5 cellular contexts compared by ENCODE assay signal in genomic region chr17:70381916-70382315, GRCh38.
DNase-seq lines count a peak whose midpoint lies in the region; ATAC-seq, FAIRE-seq and TF ChIP-seq lines count a peak whose summit lies in the region.
"Not testable (repeated sequence)": the region's sequence is repeated elsewhere in the genome, so short reads cannot be mapped to it uniquely, and the experiment has no call there.

No MANE protein-coding gene starts in this region.

- not testable (repeated sequence) for H3K27ac ChIP-seq in K562 (ENCODE audit: extremely low read depth, low read depth, low read length)
- peak overlapping the region; percentile 54 for H3K27ac ChIP-seq in parathyroid adenoma

- TF ChIP-seq RAD21 in K562 (CRISPR knock-in tag; conservative IDR thresholded peaks at IDR 0.05 in 1 of 2, IDR thresholded peaks at IDR 0.05 in 1 of 2): not testable (repeated sequence)

- TF ChIP-seq EP300 in K562 (IDR thresholded peaks at IDR 0.05; ENCODE audit: low read length): not testable (repeated sequence)

- not testable (repeated sequence) for TF ChIP-seq POLR2A in K562 (conservative IDR thresholded peaks at IDR 0.05)

- DNase-seq in K562 (ENCODE audit: extremely low read depth in 1 of 4, low spot score in 3 of 4); frontal cortex (ENCODE audit: low spot score in 2 of 2): not testable (repeated sequence)

- TF ChIP-seq CTCF in K562 (IDR thresholded peaks at IDR 0.05 in 2 of 3, conservative IDR thresholded peaks at IDR 0.05 in 1 of 3; ENCODE audit: insufficient read depth in 2 of 3, low read depth in 1 of 3, low read length in 3 of 3); parathyroid adenoma (IDR thresholded peaks at IDR 0.05): not testable (repeated sequence)

- not testable (repeated sequence) for H3K4me3 ChIP-seq in K562; parathyroid adenoma (ENCODE audit: low read depth, low read length)

- H3K9me3 ChIP-seq in K562 (replicated peaks; ENCODE audit: control insufficient read depth, insufficient read depth, low read depth, low read length); parathyroid adenoma (ENCODE audit: control insufficient read depth, low read length): not testable (repeated sequence)

- FAIRE-seq in A204.1 (lab: Jason Lieb, UNC) (peak; percentile 49), endometrium (lab: Jason Lieb, UNC) (peak; percentile 21), frontal cortex (lab: Jason Lieb, UNC) (peak; percentile 53)
- FAIRE-seq in K562 (lab: Jason Lieb, UNC): not testable (repeated sequence)

- intact Hi-C loops in K562 (cut with micrococcal nuclease): not testable (repeated sequence)

- WGBS in K562 (ENCODE audit: insufficient coverage, low coverage, missing lambda C conversion rate): 65% methylated on average over 15 of the region's 15 CpGs

- not testable (repeated sequence) for H2AFZ ChIP-seq in K562 (ENCODE audit: low read depth, low read length); parathyroid adenoma

- POLR2A ChIA-PET in K562 (lab: Yijun Ruan, JAX): not testable (repeated sequence)

- H3K9me1 ChIP-seq in K562 (ENCODE audit: control insufficient read depth, insufficient read depth, low read length): not testable (repeated sequence)

- not testable (repeated sequence) for H3K27me3 ChIP-seq in K562 (ENCODE audit: control insufficient read depth in 2 of 2, insufficient read depth in 2 of 2, low read length in 2 of 2); parathyroid adenoma (ENCODE audit: control insufficient read depth, insufficient read depth, low read length)

- not testable (repeated sequence) for H4K20me1 ChIP-seq in K562 (replicated peaks; ENCODE audit: control insufficient read depth, insufficient read depth, low read length)

- H3K4me1 ChIP-seq in K562 (replicated peaks in 1 of 2; ENCODE audit: control insufficient read depth in 2 of 2, insufficient read depth in 2 of 2, low read length in 2 of 2): not testable (repeated sequence)
- peaks cover 20% of the 10 kb centered on the region for H3K4me1 ChIP-seq in parathyroid adenoma

- not testable (repeated sequence) for ATAC-seq in K562

- H3K36me3 ChIP-seq in K562 (ENCODE audit: control insufficient read depth, insufficient read depth, low read length); parathyroid adenoma (ENCODE audit: control insufficient read depth, insufficient read depth, low read length): not testable (repeated sequence)

- H3K9ac ChIP-seq in K562 (ENCODE audit: insufficient read depth in 1 of 2, low read depth in 2 of 2, low read length in 2 of 2); parathyroid adenoma: not testable (repeated sequence)

- H3K4me2 ChIP-seq in K562 (ENCODE audit: insufficient read depth, low read length); parathyroid adenoma (ENCODE audit: low read length): not testable (repeated sequence)

- H3K79me2 ChIP-seq in K562 (ENCODE audit: control insufficient read depth, insufficient read depth, low read length); parathyroid adenoma: not testable (repeated sequence)

- in situ Hi-C loops in K562 (cut with MboI): not testable (repeated sequence)

- not testable (repeated sequence) for BruUV-seq in K562 (replicated peaks; lab: Mats Ljungman, UMichigan)

- CTCF ChIA-PET in K562 (lab: Yijun Ruan, JAX; ENCODE audit: low intra/inter-chr PET ratio): not testable (repeated sequence)

TF ChIP-seq in K562, 482 proteins besides CTCF, POLR2A, EP300 and RAD21:
- TF ChIP-seq NFIX (CRISPR knock-in tag; IDR thresholded peaks at IDR 0.05; ENCODE audit: low read depth) (peak; percentile 69), ZBTB11 (CRISPR knock-in tag; IDR thresholded peaks at IDR 0.05) (0 out of 6 replicates have a peak, but pooled peaks of 1 of the 3 experiments have one; percentile 43), ZNF277 (CRISPR knock-in tag; IDR thresholded peaks at IDR 0.05; ENCODE audit: borderline replicate concordance) (peak; percentile 39; the same call in 1 of the 2 replicates), ZNF408 (CRISPR knock-in tag; IDR thresholded peaks at IDR 0.05; ENCODE audit: low read depth) (peak; percentile 78; the same call in 1 of the 2 replicates)
TF ChIP-seq in K562: peak in this region for 4; not testable (repeated sequence) for 478.
